In the genomic region with DNA sequence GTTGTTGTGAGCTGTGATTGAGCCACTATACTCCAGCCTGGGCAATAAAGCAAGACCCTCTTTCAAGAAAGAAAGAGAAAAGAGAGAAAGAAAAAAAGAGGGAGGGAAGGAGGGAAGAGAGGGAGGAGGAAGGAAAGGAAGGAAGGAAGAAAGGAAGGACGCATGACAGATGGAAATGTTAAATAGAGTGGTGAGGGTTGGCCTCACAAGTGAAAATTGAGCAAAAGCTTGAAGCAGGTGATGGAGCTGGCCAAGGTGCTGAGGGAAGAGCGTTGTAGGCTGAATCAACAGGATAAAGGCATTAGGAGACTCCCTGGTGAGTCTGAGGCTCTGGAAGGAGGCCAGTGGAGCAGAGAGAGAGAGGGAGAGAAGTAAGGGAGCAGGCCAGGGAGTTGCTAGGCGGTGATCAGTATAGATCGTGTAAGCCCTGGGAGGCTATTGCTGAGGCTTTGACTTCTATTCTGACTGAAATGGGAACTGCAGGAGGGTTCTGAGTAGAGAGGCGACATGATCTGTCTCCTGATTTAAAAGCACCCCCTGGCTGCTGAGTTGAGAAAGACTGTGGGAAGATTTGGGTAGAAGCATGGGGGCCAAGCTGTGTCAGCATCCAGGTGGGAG, we compare ENCODE assay signal across 10 cellular contexts. TPM values are rescaled to one million over a fixed set of nuclear protein-coding genes. Genes with fewer than 3 reads are reported as not detected.
DNase-seq lines count a peak whose midpoint lies in the region; FAIRE-seq and TF ChIP-seq lines count a peak whose summit lies in the region.
"Had no signal": no experiment of that assay in that cellular context is flagged by ENCODE, and none has a peak within 500 bp of the region (broad histone marks: within the 10 kb centered on the region; RNA-seq: fewer than 3 reads in every experiment).

No MANE protein-coding gene starts in this region.

- H3K27ac ChIP-seq in A673 (ENCODE audit: low read depth, low read length, poor library complexity, severe bottlenecking), result no peak overlapping the region
- H3K27ac ChIP-seq in RWPE1, result no peak overlapping the region
- H3K27ac ChIP-seq in thyroid gland, result no peak overlapping the region
- no peak overlapping the region for H3K27ac ChIP-seq in small intestine (ENCODE audit: low read depth in 1 of 2, low read length in 1 of 2)

- FAIRE-seq in small intestine (lab: Jason Lieb, UNC), result no peak

- POLR2A ChIA-PET in A673 (lab: Charles Lee; ENCODE audit: low non-redundant PET) (no interaction called here), RWPE1 (lab: Yijun Ruan, JAX; ENCODE audit: low non-redundant PET) (no interaction called here)

- no peak for TF ChIP-seq POLR2A in thyroid gland (IDR thresholded peaks at IDR 0.05)

- no peaks in the 10 kb centered on the region for H3K4me1 ChIP-seq in A673 (ENCODE audit: insufficient read depth, low read length, poor library complexity, severe bottlenecking)
- H3K4me1 ChIP-seq in thyroid gland, result no peaks in the 10 kb centered on the region
- no peaks in the 10 kb centered on the region for H3K4me1 ChIP-seq in small intestine (ENCODE audit: control insufficient read depth in 2 of 2, insufficient read depth in 1 of 2, low read depth in 1 of 2, low read length in 1 of 2)

- H3K36me3 ChIP-seq in A673 (ENCODE audit: insufficient read depth, low read length, poor library complexity, severe bottlenecking), result no peaks in the 10 kb centered on the region
- H3K36me3 ChIP-seq in thyroid gland, result no peaks in the 10 kb centered on the region
- H3K36me3 ChIP-seq in small intestine (ENCODE audit: control insufficient read depth in 2 of 2, insufficient read depth in 2 of 2, low read length in 2 of 2), result no peaks in the 10 kb centered on the region

- H3K9me3 ChIP-seq in A673 (ENCODE audit: low read depth, low read length, poor library complexity, severe bottlenecking) (no peaks in the 10 kb centered on the region), thyroid gland (no peaks in the 10 kb centered on the region), small intestine (ENCODE audit: control insufficient read depth, low read depth) (no peaks in the 10 kb centered on the region)

- intact Hi-C loops in A673 (cut with micrococcal nuclease; ENCODE audit: unreplicated experiment) (no loop called here), thyroid gland (cut with DNase I) (no loop called here)

- H3K4me3 ChIP-seq in A673 (ENCODE audit: low read depth, low read length, poor library complexity, severe bottlenecking), result no peak overlapping the region
- no peak overlapping the region for H3K4me3 ChIP-seq in fibroblast of villous mesenchyme (ENCODE audit: low read depth, low read length)
- H3K4me3 ChIP-seq in thyroid gland (replicated peaks in 1 of 3), result no peak overlapping the region
- no peak overlapping the region for H3K4me3 ChIP-seq in small intestine (ENCODE audit: low read depth in 1 of 2, low read length in 2 of 2)

- no peaks in the 10 kb centered on the region for H3K27me3 ChIP-seq in A673 (replicated peaks; ENCODE audit: insufficient read depth, low read depth, low read length, poor library complexity)
- H3K27me3 ChIP-seq in thyroid gland, result no peaks in the 10 kb centered on the region
- no peaks in the 10 kb centered on the region for H3K27me3 ChIP-seq in small intestine (ENCODE audit: control insufficient read depth in 2 of 2, insufficient read depth in 2 of 2, low read length in 2 of 2)

- TF ChIP-seq CTCF in A673 (conservative IDR thresholded peaks at IDR 0.05; ENCODE audit: low read depth, low read length) (0 out of 2 replicates have a peak, but pooled peaks have one; percentile 14), GM10266 (IDR thresholded peaks at IDR 0.05; ENCODE audit: control insufficient read depth, insufficient read depth, low read depth, missing control alignments) (peak; percentile 46), RWPE1 (conservative IDR thresholded peaks at IDR 0.05; ENCODE audit: low read depth) (no peak), fibroblast of villous mesenchyme (IDR thresholded peaks at IDR 0.05; ENCODE audit: insufficient read depth, low read depth, low read length) (peak; percentile 10), thyroid gland (IDR thresholded peaks at IDR 0.05) (peak in 1 of 6 experiments; percentile 10)

- CTCF ChIA-PET in A673 (lab: Charles Lee) (interaction anchor here (0.9 kb wide), 1 partner anchor 11 kb away, joined by 9 read pairs; no protein-coding TSS in a partner anchor), RWPE1 (lab: Yijun Ruan, JAX) (no interaction called here)

- no TSS peak for BruUV-seq in A673 (replicated peaks; lab: Mats Ljungman, UMichigan)

- WGBS in thyroid gland, 2 donors, result 74 to 75% methylated on average over 5 of the region's 5 CpGs
- WGBS in small intestine, 3 donors, result 74 to 87% (median 82%) methylated on average over 5 of the region's 5 CpGs

- DNase-seq in A673 (ENCODE audit: low spot score), result peak; percentile 69
- no peak for DNase-seq in GM10266 (ENCODE audit: extremely low spot score)
- DNase-seq in RWPE1 (ENCODE audit: low spot score), result peak; percentile 4
- no peak for DNase-seq in fibroblast of villous mesenchyme (ENCODE audit: low read depth)
- DNase-seq in activated CD4-positive, CD25-positive, alpha-beta regulatory T cell treated with anti-CD3 and anti-CD28 coated beads, Interleukin-2, amount 50 U/mL, for 72 hours, result no peak
- DNase-seq in thyroid gland, result no peak
- DNase-seq in DMS79 treated with DMSO at 0.1 percent for 48 hours (lab: John Stamatoyannopoulos, UW), result no peak
- DNase-seq in small intestine, result no peak
- DNase-seq: activated T-cell treated with anti-CD3 and anti-CD28 coated beads for 4 hours, NCI-H526 treated with DMSO at 0.1 percent for 48 hours had no signal

RNA-seq across cellular contexts. Expression of a gene that starts 26.5 kb away (rescaled TPM):
- total RNA-seq in A673 (2021) (77.0 and 78.8 TPM in 2 replicates), fibroblast of villous mesenchyme (78.9 and 123 TPM in 2 replicates), thyroid gland (100 to 1,000 TPM; 119 to 179 (median 144) TPM)
- polyA plus RNA-seq in small intestine, result 10 to 100 TPM; 16.3 to 49.7 (median 24.9) TPM

Comparison
In these comparisons a context has a peak if more than half of its experiments do, and no peak if none do; other contexts are left out.
1. DNase-seq: peak in A673 (single experiment) and RWPE1 (single experiment); none in GM10266 (single experiment), fibroblast of villous mesenchyme (single experiment), activated CD4-positive, CD25-positive, alpha-beta regulatory T cell treated with anti-CD3 and anti-CD28 coated beads, Interleukin-2, amount 50 U/mL, for 72 hours (single experiment), thyroid gland (0 of 2), DMS79 treated with DMSO at 0.1 percent for 48 hours (single experiment) and small intestine (single experiment).